ENCODE assay signal across 1 cellular context in the genomic region with DNA sequence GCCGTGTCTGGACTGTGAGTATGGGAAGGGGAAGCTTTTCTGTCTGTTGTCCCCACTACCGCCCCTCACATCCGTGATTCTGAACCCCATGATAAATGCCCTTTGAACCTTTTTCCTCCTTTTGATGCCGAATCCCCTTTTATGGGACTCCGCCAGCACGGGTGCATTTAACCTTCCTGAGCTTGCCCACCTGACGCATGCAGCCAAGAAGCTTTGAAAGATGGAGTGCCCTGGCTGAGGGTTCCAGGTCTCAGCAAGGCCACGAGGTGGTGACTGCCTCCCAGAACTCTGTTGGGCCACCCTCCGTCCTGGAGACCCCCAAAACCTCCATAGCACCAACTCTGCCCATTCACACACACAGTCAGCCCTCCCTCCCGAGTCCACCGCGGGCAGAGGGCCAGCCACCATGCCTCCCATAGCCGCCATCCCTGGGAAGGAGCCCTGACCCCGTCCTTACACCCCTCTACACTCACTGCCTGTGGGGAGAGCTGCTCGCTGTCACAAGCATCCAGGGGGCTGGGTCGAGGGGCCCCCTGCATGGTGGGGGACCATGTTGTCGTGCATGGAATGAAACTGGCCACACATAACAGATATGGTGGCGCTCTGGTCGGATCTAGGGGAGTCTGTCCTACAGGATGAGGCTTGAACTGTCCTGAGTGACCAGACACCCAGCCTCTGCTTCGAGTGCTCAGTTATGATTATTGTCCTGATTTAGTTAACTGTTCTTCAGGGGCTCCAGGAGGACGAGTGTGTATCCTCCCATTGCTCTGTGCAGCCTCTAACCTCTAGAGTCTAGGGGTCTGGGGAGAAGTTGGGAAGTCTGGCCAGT.
TF ChIP-seq lines count a peak whose summit lies in the region.

No MANE protein-coding gene starts in this region.

TF ChIP-seq in endothelial cell of umbilical vein, 7 proteins besides CTCF, POLR2A, EP300 and RAD21:
- no peak for TF ChIP-seq MYC (IDR thresholded peaks at IDR 0.05; ENCODE audit: low read depth, low read length)
- TF ChIP-seq, protein P1, sequence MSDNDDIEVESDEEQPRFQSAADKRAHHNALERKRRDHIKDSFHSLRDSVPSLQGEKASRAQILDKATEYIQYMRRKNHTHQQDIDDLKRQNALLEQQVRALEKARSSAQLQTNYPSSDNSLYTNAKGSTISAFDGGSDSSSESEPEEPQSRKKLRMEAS (IDR thresholded peaks at IDR 0.05; ENCODE audit: insufficient read depth, insufficient read length): no peak
- TF ChIP-seq GATA2 (IDR thresholded peaks at IDR 0.05; ENCODE audit: insufficient read depth, insufficient read length, low read depth, low read length): no peak
TF ChIP-seq in endothelial cell of umbilical vein: peak in this region for 0.
